In genomic region chr19:48600679-48601382, GRCh38 we compare ENCODE assay signal across 35 cellular contexts. TPM values are rescaled to one million over a fixed set of nuclear protein-coding genes. Genes with fewer than 3 reads are reported as not detected.
"Had no signal": no experiment of that assay in that cellular context is flagged by ENCODE, and none has a peak within 500 bp of the region (broad histone marks: within the 10 kb centered on the region; RNA-seq: fewer than 3 reads in every experiment).

No MANE protein-coding gene starts in this region.

- H3K36me3 ChIP-seq: colonic mucosa, esophagus muscularis mucosa, gastroesophageal sphincter, heart left ventricle, left lung, prostate gland, right atrium auricular region, sigmoid colon, stomach, thyroid gland, upper lobe of right lung, uterus had no signal

- H3K9me3 ChIP-seq: colonic mucosa, esophagus muscularis mucosa, gastroesophageal sphincter, heart left ventricle, left lung, mucosa of descending colon, prostate gland, right atrium auricular region, sigmoid colon, stomach, thyroid gland, upper lobe of right lung, uterus had no signal

- DNase-seq: colonic mucosa; effector CD8-positive, alpha-beta T cell; endodermal cell; foreskin keratinocyte; heart left ventricle; left cardiac atrium; left lung; mesenchymal stem cell; mucosa of descending colon; naive B cell; sigmoid colon; stimulated activated CD4-positive, alpha-beta T cell treated with anti-CD3 and anti-CD28 coated beads, Interleukin-2, amount 100 ng/mL, for 24 hours; stimulated activated CD4-positive, alpha-beta T cell treated with anti-CD3 and anti-CD28 coated beads, Interleukin-4, amount 100 ng/mL, for 24 hours; stimulated activated naive CD4-positive, alpha-beta T cell treated with Interleukin-2 at 50 U/mL for 16 hours; stomach; thyroid gland; upper lobe of right lung; uterus had no signal

- H3K4me1 ChIP-seq: colonic mucosa, esophagus muscularis mucosa, foreskin keratinocyte, gastroesophageal sphincter, heart left ventricle, left lung, prostate gland, right atrium auricular region, sigmoid colon, thyroid gland, upper lobe of right lung, uterus had no signal

- H3K4me2 ChIP-seq: hepatocyte had no signal

- H3K27me3 ChIP-seq: colonic mucosa, foreskin keratinocyte, hepatocyte, right atrium auricular region, thyroid gland, upper lobe of right lung, uterus had no signal

- H3K79me2 ChIP-seq: hepatocyte had no signal

- H3K27ac ChIP-seq: colonic mucosa, esophagus muscularis mucosa, foreskin keratinocyte, gastroesophageal sphincter, heart left ventricle, left lung, prostate gland, right atrium auricular region, sigmoid colon, thyroid gland, upper lobe of right lung, uterus had no signal

- H3K4me3 ChIP-seq: colonic mucosa, esophagus muscularis mucosa, gastroesophageal sphincter, heart left ventricle, hepatocyte, left lung, mucosa of descending colon, prostate gland, right atrium auricular region, sigmoid colon, stomach, thyroid gland, upper lobe of right lung, uterus had no signal

- ATAC-seq: foreskin keratinocyte; gastroesophageal sphincter; heart left ventricle; left cardiac atrium; left lung; mucosa of descending colon; natural killer cell treated with Interleukin-12 subunit alpha and Interleukin-12 subunit beta and Interleukin-15 and Interleukin-18, amount 100 ng/mL, for 72 hours; stimulated activated effector memory CD8-positive, alpha-beta T cell treated with anti-CD3 and anti-CD28 coated beads, Interleukin-12 subunit alpha, Interleukin-12 subunit beta, amount 100 ng/mL, for 72 hours; upper lobe of right lung had no signal

- H2AFZ ChIP-seq: hepatocyte had no signal

RNA-seq across cellular contexts. Expression of gene SPACA4, which starts 5.7 kb away (rescaled TPM):
- total RNA-seq: endodermal cell; epithelial cell of proximal tubule; esophagus muscularis mucosa; fibroblast of lung; foreskin keratinocyte; gastroesophageal sphincter; heart left ventricle; hepatocyte; kidney epithelial cell; left cardiac atrium; left lung; lung microvascular endothelial cell; mesothelial cell of epicardium; mucosa of descending colon; natural killer cell treated with Interleukin-12 subunit alpha and Interleukin-12 subunit beta and Interleukin-15 and Interleukin-18, amount 100 ng/mL, for 72 hours; neural crest cell; osteocyte; right atrium auricular region; sigmoid colon; skeletal muscle tissue; stomach; subcutaneous adipose tissue; temporal lobe; uterus had no signal

RNA-seq across cellular contexts. Expression of gene FAM83E, which starts 14.0 kb away (rescaled TPM):
- total RNA-seq: heart left ventricle, right atrium auricular region, sigmoid colon, subcutaneous adipose tissue, temporal lobe, thyroid gland had no signal
